11 cellular contexts compared by ENCODE assay signal in genomic region chr9:129994947-129995346, GRCh38. TPM values are rescaled to one million over a fixed set of nuclear protein-coding genes. Genes with fewer than 3 reads are reported as not detected.
A peak's percentile ranks its signal among the peaks of the same experiment; 100 is the strongest.
DNase-seq lines count a peak whose midpoint lies in the region; ATAC-seq and TF ChIP-seq lines count a peak whose summit lies in the region.
"Had no signal": no experiment of that assay in that cellular context is flagged by ENCODE, and none has a peak within 500 bp of the region (broad histone marks: within the 10 kb centered on the region; RNA-seq: fewer than 3 reads in every experiment).

No MANE protein-coding gene starts in this region.

- ATAC-seq in natural killer cell (no peak), GM21786 (IDR thresholded peaks at IDR 0.05; ENCODE audit: unreplicated experiment) (no peak)

- peaks cover 78% of the 10 kb centered on the region for H3K4me1 Mint-ChIP-seq in activated naive CD4-positive, alpha-beta T cell treated with anti-CD3 and anti-CD28 coated beads, Interleukin-2, amount 50 U/mL, for 24 hours
- H3K4me1 Mint-ChIP-seq in natural killer cell (peaks cover 54 to 58% of the 10 kb centered on the region in 2 donors), MCF 10A (ENCODE audit: insufficient read depth, unreplicated experiment) (peaks cover 25% of the 10 kb centered on the region)

- POLR2A ChIA-PET in MCF 10A (lab: Yijun Ruan, JAX), result interaction anchor here (0.6 to 1.5 kb wide), 3 partner anchors 11 to 1897 kb away, joined by 3 to 5 read pairs (median 4); no protein-coding TSS in a partner anchor

- intact Hi-C loops in natural killer cell (cut with micrococcal nuclease), result loop anchor here (5.0 kb wide), 2 partner anchors 42 to 48 kb away; no protein-coding TSS in a partner anchor
- intact Hi-C loops in posterior cingulate gyrus (cut with DNase I), result no loop called here
- intact Hi-C loops in MCF 10A (cut with micrococcal nuclease), result no loop called here

- H3K27ac Mint-ChIP-seq in activated naive CD4-positive, alpha-beta T cell treated with anti-CD3 and anti-CD28 coated beads, Interleukin-2, amount 50 U/mL, for 24 hours, result peak overlapping the region; percentile 100
- H3K27ac Mint-ChIP-seq in natural killer cell (peak overlapping the region; percentile 81 to 82), MCF 10A (ENCODE audit: low read depth, unreplicated experiment) (no peak overlapping the region)

- CTCF ChIA-PET in MCF 10A (lab: Yijun Ruan, JAX), result interaction anchor here (0.8 kb wide), 1 partner anchor 12 kb away, joined by 3 read pairs; no protein-coding TSS in a partner anchor

- DNase-seq in activated naive CD4-positive, alpha-beta T cell treated with anti-CD3 and anti-CD28 coated beads, Interleukin-2, amount 50 U/mL, for 16 hours, result no peak
- DNase-seq in choroid plexus epithelial cell (ENCODE audit: low read depth) (peak; percentile 44), natural killer cell (no peak), posterior cingulate gyrus (no peak), Ammon's horn (ENCODE audit: low spot score) (no peak), MCF 10A (ENCODE audit: unreplicated experiment) (no peak)
- DNase-seq: colonic mucosa, nephron progenitor cell, SHP77 had no signal

- TF ChIP-seq CTCF in choroid plexus epithelial cell (conservative IDR thresholded peaks at IDR 0.05; ENCODE audit: low read depth, low read length), result no peak
- TF ChIP-seq CTCF in natural killer cell (IDR thresholded peaks at IDR 0.05), result no peak
- no peak for TF ChIP-seq CTCF in MCF 10A (IDR thresholded peaks at IDR 0.05; ENCODE audit: unreplicated experiment)

- no peak overlapping the region for H3K4me3 ChIP-seq in choroid plexus epithelial cell (ENCODE audit: low read depth, low read length)
- H3K4me3 ChIP-seq: colonic mucosa had no signal

- H3K27me3 Mint-ChIP-seq in activated naive CD4-positive, alpha-beta T cell treated with anti-CD3 and anti-CD28 coated beads, Interleukin-2, amount 50 U/mL, for 24 hours, result no peaks in the 10 kb centered on the region
- no peaks in the 10 kb centered on the region for H3K27me3 Mint-ChIP-seq in natural killer cell (ENCODE audit: low read depth in 2 of 2)
- H3K27me3 Mint-ChIP-seq in MCF 10A (ENCODE audit: insufficient read depth, unreplicated experiment), result no peaks in the 10 kb centered on the region

- H3K9me3 Mint-ChIP-seq in activated naive CD4-positive, alpha-beta T cell treated with anti-CD3 and anti-CD28 coated beads, Interleukin-2, amount 50 U/mL, for 24 hours, result no peaks in the 10 kb centered on the region
- H3K9me3 Mint-ChIP-seq in natural killer cell, result no peaks in the 10 kb centered on the region
- H3K9me3 Mint-ChIP-seq in MCF 10A (ENCODE audit: unreplicated experiment), result no peaks in the 10 kb centered on the region

- H3K4me3 Mint-ChIP-seq in activated naive CD4-positive, alpha-beta T cell treated with anti-CD3 and anti-CD28 coated beads, Interleukin-2, amount 50 U/mL, for 24 hours, result peak overlapping the region; percentile 89
- H3K4me3 Mint-ChIP-seq in natural killer cell (peak overlapping the region; percentile 49), MCF 10A (ENCODE audit: unreplicated experiment) (no peak overlapping the region)
- H3K4me3 Mint-ChIP-seq: nephron progenitor cell had no signal

- BruUV-seq in MCF 10A (replicated peaks; lab: Mats Ljungman, UMichigan), result no TSS peak

- peaks cover 26% of the 10 kb centered on the region for H3K36me3 Mint-ChIP-seq in activated naive CD4-positive, alpha-beta T cell treated with anti-CD3 and anti-CD28 coated beads, Interleukin-2, amount 50 U/mL, for 24 hours
- H3K36me3 Mint-ChIP-seq in natural killer cell (no peaks in the 10 kb centered on the region), MCF 10A (ENCODE audit: insufficient read depth, unreplicated experiment) (peaks cover 10% of the 10 kb centered on the region)

RNA-seq across cellular contexts. Expression of gene FNBP1, which starts 48.0 kb away (rescaled TPM):
- total RNA-seq in natural killer cell (100 to 1,000 TPM; 177 to 209 (median 203) TPM), MCF 10A (2022) (24.4 and 26.6 TPM in 2 replicates)

RNA-seq across cellular contexts. Expression of gene GPR107, which starts 58.8 kb away (rescaled TPM):
- total RNA-seq in natural killer cell, result 10 to 100 TPM; 32.9 to 49.5 (median 41.8) TPM
- total RNA-seq in MCF 10A (2022), result 32.9 and 41.8 TPM in 2 replicates
